Comparison of ENCODE assay signal across 8 cellular contexts in genomic region chr19:10959277-10959968, GRCh38. TPM values are rescaled to one million over a fixed set of nuclear protein-coding genes. Genes with fewer than 3 reads are reported as not detected.
DNase-seq lines count a peak whose midpoint lies in the region; ATAC-seq and TF ChIP-seq lines count a peak whose summit lies in the region.
"Not testable (repeated sequence)": the region's sequence is repeated elsewhere in the genome, so short reads cannot be mapped to it uniquely, and the experiment has no call there.

No MANE protein-coding gene starts in this region.

- H3K36me3 Mint-ChIP-seq in Calu3 (ENCODE audit: insufficient read depth, unreplicated experiment): peaks cover 27% of the 10 kb centered on the region
- H3K36me3 Mint-ChIP-seq in activated naive CD8-positive, alpha-beta T cell treated with anti-CD3 and anti-CD28 coated beads, Interleukin-2, amount 50 U/mL, for 24 hours (ENCODE audit: low read depth): peaks cover 14% of the 10 kb centered on the region

- not testable (repeated sequence) for TF ChIP-seq POLR2A in prostate gland (IDR thresholded peaks at IDR 0.05); upper lobe of left lung (IDR thresholded peaks at IDR 0.05)

- TF ChIP-seq EP300 in upper lobe of left lung (IDR thresholded peaks at IDR 0.05): not testable (repeated sequence)

- not testable (repeated sequence) for ATAC-seq in activated naive CD8-positive, alpha-beta T cell treated with anti-CD3 and anti-CD28 coated beads, Interleukin-2, amount 50 U/mL, for 24 hours; lower lobe of right lung; upper lobe of left lung (ENCODE audit: low FRiP score in 2 of 2)

- peaks cover 48% of the 10 kb centered on the region for H3K79me2 ChIP-seq in Loucy (ENCODE audit: insufficient read depth, low read length)

- H3K9me3 ChIP-seq in Loucy (ENCODE audit: insufficient read depth, low read depth, low read length); WERI-Rb-1 (ENCODE audit: severe bottlenecking); lower lobe of right lung; prostate gland; upper lobe of left lung: not testable (repeated sequence)

- H3K9ac ChIP-seq in Loucy (ENCODE audit: low read depth, low read length, poor library complexity, severe bottlenecking): peak overlapping the region; percentile 86

- H3K4me1 ChIP-seq in Loucy (ENCODE audit: insufficient read depth, low read length, poor library complexity, severe bottlenecking) (peaks cover 13% of the 10 kb centered on the region), lower lobe of right lung (peaks cover 33% of the 10 kb centered on the region), upper lobe of left lung (peaks cover 18 to 35% (median 28%) of the 10 kb centered on the region in 4 donors)
- H3K4me1 ChIP-seq in prostate gland (replicated peaks): not testable (repeated sequence)

- peak overlapping the region; percentile 80 for H3K4me3 Mint-ChIP-seq in Calu3 (ENCODE audit: low read depth, unreplicated experiment)
- peak overlapping the region; percentile 84 for H3K4me3 Mint-ChIP-seq in activated naive CD8-positive, alpha-beta T cell treated with anti-CD3 and anti-CD28 coated beads, Interleukin-2, amount 50 U/mL, for 24 hours

- H3K4me3 ChIP-seq in Loucy (ENCODE audit: low read length, poor library complexity, severe bottlenecking) (peak overlapping the region; percentile 78), WERI-Rb-1 (ENCODE audit: low read depth, low read length) (peak overlapping the region; percentile 77), lower lobe of right lung (peak overlapping the region; percentile 89), upper lobe of left lung (peak overlapping the region in 3 of 4 donors; percentile 87 to 96 (median 93))
- H3K4me3 ChIP-seq in prostate gland: not testable (repeated sequence)

- H3K4me2 ChIP-seq in Loucy (ENCODE audit: low read depth, low read length, poor library complexity, severe bottlenecking): peak overlapping the region; percentile 78

- H3K27ac Mint-ChIP-seq in Calu3 (ENCODE audit: unreplicated experiment): not testable (repeated sequence)
- peak overlapping the region; percentile 93 for H3K27ac Mint-ChIP-seq in activated naive CD8-positive, alpha-beta T cell treated with anti-CD3 and anti-CD28 coated beads, Interleukin-2, amount 50 U/mL, for 24 hours

- peaks cover 25% of the 10 kb centered on the region for H4K20me1 ChIP-seq in Loucy (ENCODE audit: insufficient read depth, low read length, poor library complexity, severe bottlenecking)

- not testable (repeated sequence) for H3K4me1 Mint-ChIP-seq in Calu3 (ENCODE audit: low read depth, unreplicated experiment)
- peaks cover 41% of the 10 kb centered on the region for H3K4me1 Mint-ChIP-seq in activated naive CD8-positive, alpha-beta T cell treated with anti-CD3 and anti-CD28 coated beads, Interleukin-2, amount 50 U/mL, for 24 hours

- H3K36me3 ChIP-seq in Loucy (ENCODE audit: insufficient read depth, low read length); WERI-Rb-1; lower lobe of right lung; prostate gland; upper lobe of left lung: not testable (repeated sequence)

- not testable (repeated sequence) for H3K9me2 ChIP-seq in Loucy (replicated peaks; ENCODE audit: low read depth, low read length)

- 94% methylated on average over 19 of the region's 19 CpGs for WGBS in prostate gland
- 94 to 96% methylated on average over 19 of the region's 19 CpGs for WGBS in upper lobe of left lung, 2 donors

- not testable (repeated sequence) for DNase-seq in Calu3; WERI-Rb-1; activated naive CD8-positive, alpha-beta T cell treated with anti-CD3 and anti-CD28 coated beads, Interleukin-2, amount 50 U/mL, for 24 hours; epithelial cell of prostate (ENCODE audit: low read depth, low spot score); lower lobe of right lung; prostate gland (ENCODE audit: low spot score); upper lobe of left lung

- H3K27me3 ChIP-seq in Loucy (ENCODE audit: insufficient read depth, low read length, poor library complexity, severe bottlenecking); WERI-Rb-1 (ENCODE audit: insufficient read depth, low read depth, severe bottlenecking); lower lobe of right lung (ENCODE audit: low read depth); prostate gland (replicated peaks; ENCODE audit: insufficient read depth); upper lobe of left lung: not testable (repeated sequence)

- BruUV-seq in Calu3 (replicated peaks; lab: Mats Ljungman, UMichigan): not testable (repeated sequence)

- H3F3A ChIP-seq in Loucy (ENCODE audit: low read depth): not testable (repeated sequence)

- H3K27ac ChIP-seq in WERI-Rb-1 (peak overlapping the region; percentile 95), epithelial cell of prostate (peak overlapping the region; percentile 61), lower lobe of right lung (peak overlapping the region; percentile 99), prostate gland (peak overlapping the region; percentile 94 to 97), upper lobe of left lung (peak overlapping the region in 3 of 4 donors; percentile 95 to 96 (median 96))

- not testable (repeated sequence) for TF ChIP-seq CTCF in Calu3 (IDR thresholded peaks at IDR 0.05; ENCODE audit: unreplicated experiment); Loucy (conservative IDR thresholded peaks at IDR 0.05; ENCODE audit: low read length); WERI-Rb-1 (IDR thresholded peaks at IDR 0.05; ENCODE audit: low read depth, low read length); lower lobe of right lung (IDR thresholded peaks at IDR 0.05); prostate gland (IDR thresholded peaks at IDR 0.05); upper lobe of left lung (IDR thresholded peaks at IDR 0.05)

- intact Hi-C loops in Calu3 (cut with micrococcal nuclease; ENCODE audit: unreplicated experiment); lower lobe of right lung (cut with DNase I); prostate gland (cut with DNase I): not testable (repeated sequence)

- H3K9me3 Mint-ChIP-seq in Calu3 (ENCODE audit: low read depth, unreplicated experiment); activated naive CD8-positive, alpha-beta T cell treated with anti-CD3 and anti-CD28 coated beads, Interleukin-2, amount 50 U/mL, for 24 hours: not testable (repeated sequence)

- H2AFZ ChIP-seq in Loucy (ENCODE audit: low read length): not testable (repeated sequence)

- CTCF ChIA-PET in Calu3 (lab: Charles Lee): not testable (repeated sequence)

- H3K27me3 Mint-ChIP-seq in Calu3 (ENCODE audit: unreplicated experiment); activated naive CD8-positive, alpha-beta T cell treated with anti-CD3 and anti-CD28 coated beads, Interleukin-2, amount 50 U/mL, for 24 hours: not testable (repeated sequence)

RNA-seq across cellular contexts. Expression of gene SMARCA4, which starts 1.4 kb away (rescaled TPM):
- total RNA-seq in Calu3 (2022) (104 and 116 TPM in 2 replicates), lower lobe of right lung (85.0 TPM), prostate gland (100 to 1,000 TPM in 1 of 2 donors, 10 to 100 TPM in 1; 98.5 to 152 TPM), upper lobe of left lung (100 to 1,000 TPM in 3 of 6 donors, 10 to 100 TPM in 3; 82.8 to 245 (median 108) TPM)

RNA-seq across cellular contexts. Expression of gene TIMM29, which starts 30.8 kb away (rescaled TPM):
- total RNA-seq in Calu3 (2022) (15.3 and 17.8 TPM in 2 replicates), lower lobe of right lung (17.3 TPM), prostate gland (10 to 100 TPM; 34.9 to 47.9 TPM), upper lobe of left lung (10 to 100 TPM; 20.2 to 46.1 (median 32.7) TPM)

RNA-seq across cellular contexts. Expression of gene YIPF2, which starts 31.0 kb away (rescaled TPM):
- total RNA-seq in Calu3 (2022): 37.8 and 46.0 TPM in 2 replicates
- 42.2 TPM for total RNA-seq in lower lobe of right lung
- 10 to 100 TPM; 84.8 to 87.1 TPM for total RNA-seq in prostate gland
- total RNA-seq in upper lobe of left lung: 10 to 100 TPM; 18.9 to 56.6 (median 49.5) TPM
